ENCODE assay signal across 31 cellular contexts in the genomic region with DNA sequence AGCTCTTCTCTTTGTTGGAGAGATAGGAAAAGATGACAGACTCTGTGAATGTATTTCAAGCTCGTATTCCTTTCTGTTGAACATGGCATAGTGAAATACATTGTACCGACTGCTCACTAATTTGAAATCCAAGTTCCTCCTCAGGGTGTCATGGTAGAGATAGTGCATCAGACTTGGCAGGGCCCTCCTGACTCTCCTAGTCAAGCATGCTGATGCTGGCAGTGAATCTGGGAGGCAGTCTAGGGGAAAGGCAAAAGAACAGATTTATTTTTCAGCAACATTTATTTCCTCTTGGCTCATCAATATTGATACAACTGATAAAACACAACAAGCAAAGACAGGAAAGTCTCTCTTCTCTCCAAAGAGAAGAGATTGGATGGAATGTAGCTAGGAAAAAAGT.
"Had no signal": no experiment of that assay in that cellular context is flagged by ENCODE, and none has a peak within 500 bp of the region (broad histone marks: within the 10 kb centered on the region; RNA-seq: fewer than 3 reads in every experiment).

No MANE protein-coding gene starts in this region.

- H3K4me3 ChIP-seq: adrenal gland, body of pancreas, esophagus squamous epithelium, gastrocnemius medialis, heart right ventricle had no signal

- H3K27ac ChIP-seq: adrenal gland, body of pancreas, esophagus squamous epithelium, foreskin keratinocyte, gastrocnemius medialis, heart right ventricle had no signal

- H3K9me3 ChIP-seq: adrenal gland, body of pancreas, esophagus squamous epithelium, gastrocnemius medialis had no signal

- DNase-seq: activated CD4-positive, alpha-beta memory T cell treated with anti-CD3 and anti-CD28 coated beads for 36 hours; activated CD4-positive, alpha-beta T cell treated with anti-CD3 and anti-CD28 coated beads for 36 hours; activated CD4-positive, alpha-beta T cell treated with anti-CD3 and anti-CD28 coated beads, Interleukin-2, amount 10 ng/mL, durations not matched to agents 24 days and 14 days; activated CD4-positive, CD25-positive, alpha-beta regulatory T cell; activated CD4-positive, CD25-positive, alpha-beta regulatory T cell treated with anti-CD3 and anti-CD28 coated beads, Interleukin-2, amount 50 U/mL, for 72 hours; activated CD8-positive, alpha-beta memory T cell treated with anti-CD3 and anti-CD28 coated beads, Interleukin-2, amount 10 ng/mL, durations not matched to agents 7 days and 5 days; activated CD8-positive, alpha-beta memory T cell treated with anti-CD3 and anti-CD28 coated beads, Interleukin-2, amount 50 U/mL, for 4 hours; activated CD8-positive, alpha-beta T cell treated with anti-CD3 and anti-CD28 coated beads, Interleukin-2, amount 10 ng/mL, durations not matched to agents 7 days and 5 days; activated effector memory CD4-positive, alpha-beta T cell treated with anti-CD3 and anti-CD28 coated beads, Interleukin-2, amount 50 U/mL, for 16 hours; activated naive CD4-positive, alpha-beta T cell treated with anti-CD3 and anti-CD28 coated beads for 36 hours; activated naive CD8-positive, alpha-beta T cell treated with anti-CD3 and anti-CD28 coated beads for 36 hours; activated naive CD8-positive, alpha-beta T cell treated with anti-CD3 and anti-CD28 coated beads, Interleukin-2, amount 50 U/mL, for 24 hours; activated T-cell treated with anti-CD3 and anti-CD28 coated beads, Interleukin-2, amount 50 U/mL, for 1 hour; activated T-cell treated with anti-CD3 and anti-CD28 coated beads, Interleukin-2, amount 50 U/mL, for 48 hours; adrenal gland; amygdala; aorta; body of pancreas; caudate nucleus; cortex of kidney; dermis blood vessel endothelial cell; effector CD4-positive, alpha-beta T cell; effector memory CD8-positive, alpha-beta T cell; erythroblast; esophagus squamous epithelium; gastrocnemius medialis; heart right ventricle; T-helper 1 cell; T-helper 17 cell; T1000 had no signal

- H3K36me3 ChIP-seq: adrenal gland, esophagus squamous epithelium, gastrocnemius medialis, heart right ventricle had no signal

- H3K4me1 ChIP-seq: adrenal gland, body of pancreas, esophagus squamous epithelium, foreskin keratinocyte, gastrocnemius medialis, heart right ventricle had no signal

- H3K27me3 ChIP-seq: adrenal gland, body of pancreas, esophagus squamous epithelium, gastrocnemius medialis, heart right ventricle had no signal

- ATAC-seq: activated CD4-positive, alpha-beta T cell treated with anti-CD3 and anti-CD28 coated beads for 36 hours; activated CD8-positive, alpha-beta memory T cell treated with anti-CD3 and anti-CD28 coated beads, Interleukin-2, amount 10 ng/mL, durations not matched to agents 7 days and 5 days; activated CD8-positive, alpha-beta T cell treated with anti-CD3 and anti-CD28 coated beads, Interleukin-2, amount 10 ng/mL, durations not matched to agents 7 days and 5 days; activated naive CD8-positive, alpha-beta T cell treated with anti-CD3 and anti-CD28 coated beads, Interleukin-2, amount 50 U/mL, for 24 hours; body of pancreas; effector memory CD8-positive, alpha-beta T cell; foreskin keratinocyte; gastrocnemius medialis; heart right ventricle; T-helper 17 cell had no signal
